Comparison of ENCODE assay signal across 9 cellular contexts in the genomic region with DNA sequence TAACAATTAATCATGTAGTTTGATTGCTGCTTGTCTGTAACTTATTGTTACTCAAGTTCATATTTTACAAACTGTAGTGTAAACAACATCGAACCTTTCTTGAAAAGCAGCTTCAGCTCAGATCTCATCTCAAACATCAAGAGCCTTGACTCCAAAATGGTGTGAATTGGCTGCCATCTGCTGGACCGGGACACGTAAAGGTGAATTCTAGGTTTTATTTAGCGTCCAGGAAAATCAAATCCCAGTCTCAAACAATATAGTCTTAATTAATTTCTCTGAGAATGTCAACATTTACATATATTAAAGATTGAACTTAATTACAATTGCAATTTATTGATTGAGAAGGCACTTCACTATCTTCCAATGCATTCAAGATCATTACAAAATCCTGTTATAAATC.
DNase-seq lines count a peak whose midpoint lies in the region; ATAC-seq and TF ChIP-seq lines count a peak whose summit lies in the region.
"Had no signal": no experiment of that assay in that cellular context is flagged by ENCODE, and none has a peak within 500 bp of the region (broad histone marks: within the 10 kb centered on the region; RNA-seq: fewer than 3 reads in every experiment).

No MANE protein-coding gene starts in this region.

- H3K36me3 ChIP-seq in RWPE2 (ENCODE audit: low read depth) (no peaks in the 10 kb centered on the region), iPS DF 6.9 (ENCODE audit: control insufficient read depth, insufficient read depth, low read length) (no peaks in the 10 kb centered on the region), testis (ENCODE audit: low read depth, missing control alignments) (no peaks in the 10 kb centered on the region)

- WGBS in iPS DF 6.9 (ENCODE audit: insufficient coverage, insufficient read length): no CpG with 5 or more reads among the region's 4 CpGs
- 31 to 41% methylated on average over 4 of the region's 4 CpGs for WGBS in testis, 2 donors

- peaks cover 3% of the 10 kb centered on the region for H3K27me3 ChIP-seq in RWPE2 (ENCODE audit: insufficient read depth, poor library complexity, severe bottlenecking)
- no peaks in the 10 kb centered on the region for H3K27me3 ChIP-seq in iPS DF 6.9 (ENCODE audit: control insufficient read depth, insufficient read depth, low read length)
- no peaks in the 10 kb centered on the region for H3K27me3 ChIP-seq in testis

- intact Hi-C loops in testis (cut with DNase I; ENCODE audit: low total_unique reads): no loop called here

- DNase-seq in CD1c-positive myeloid dendritic cell (ENCODE audit: extremely low spot score) (peak; percentile 2), LoVo (ENCODE audit: low spot score) (peak; percentile 8), RWPE2 (ENCODE audit: low spot score) (no peak), iPS DF 6.9 (ENCODE audit: low read depth, low spot score) (peak; percentile 20), foreskin melanocyte (no peak), testis (no peak)
- no peak for DNase-seq in stimulated activated CD4-positive, alpha-beta T cell treated with anti-CD3 and anti-CD28 coated beads, Interleukin-4, amount 100 ng/mL, for 1 hour
- DNase-seq: left ventricle myocardium superior had no signal

- TF ChIP-seq POLR2A in testis (IDR thresholded peaks at IDR 0.05): no peak

- ATAC-seq in RWPE2 (ENCODE audit: low read depth): no peak
- ATAC-seq in HG02571 (IDR thresholded peaks at IDR 0.05; ENCODE audit: unreplicated experiment): no peak
- ATAC-seq: left ventricle myocardium superior had no signal

- TF ChIP-seq CTCF in RWPE2 (IDR thresholded peaks at IDR 0.05; ENCODE audit: poor library complexity, severe bottlenecking) (peak; percentile 55), testis (IDR thresholded peaks at IDR 0.05) (peak in 1 of 3 experiments; percentile 7)

- H3K4me3 ChIP-seq in RWPE2 (ENCODE audit: severe bottlenecking) (no peak overlapping the region), iPS DF 6.9 (ENCODE audit: low read length) (no peak overlapping the region), testis (no peak overlapping the region)

- no peak overlapping the region for H3K27ac ChIP-seq in RWPE2 (ENCODE audit: poor library complexity, severe bottlenecking)
- no peak overlapping the region for H3K27ac ChIP-seq in iPS DF 6.9 (ENCODE audit: low read length)
- H3K27ac ChIP-seq in testis: no peak overlapping the region

- H3K9me3 ChIP-seq in RWPE2 (ENCODE audit: severe bottlenecking): no peaks in the 10 kb centered on the region
- H3K9me3 ChIP-seq in iPS DF 6.9 (ENCODE audit: control insufficient read depth, insufficient read depth, low read length): no peaks in the 10 kb centered on the region
- H3K9me3 ChIP-seq in testis: no peaks in the 10 kb centered on the region

- H3K4me1 ChIP-seq in RWPE2 (ENCODE audit: insufficient read depth, poor library complexity, severe bottlenecking): no peaks in the 10 kb centered on the region
- H3K4me1 ChIP-seq in iPS DF 6.9 (ENCODE audit: control insufficient read depth, insufficient read depth, low read length): no peaks in the 10 kb centered on the region
- no peaks in the 10 kb centered on the region for H3K4me1 ChIP-seq in testis

Comparison
In these comparisons a context has a peak if more than half of its experiments do, and no peak if none do; other contexts are left out.
1. DNase-seq: peak in CD1c-positive myeloid dendritic cell (single experiment), LoVo (single experiment) and iPS DF 6.9 (single experiment); none in RWPE2 (single experiment), foreskin melanocyte (single experiment), testis (single experiment) and stimulated activated CD4-positive, alpha-beta T cell treated with anti-CD3 and anti-CD28 coated beads, Interleukin-4, amount 100 ng/mL, for 1 hour (single experiment).